8 cellular contexts compared by ENCODE assay signal in genomic region chr21:44337941-44338895, GRCh38. TPM values are rescaled to one million over a fixed set of nuclear protein-coding genes. Genes with fewer than 3 reads are reported as not detected.
DNase-seq lines count a peak whose midpoint lies in the region; ATAC-seq, FAIRE-seq and TF ChIP-seq lines count a peak whose summit lies in the region.

No MANE protein-coding gene starts in this region.

- H3K27me3 ChIP-seq in OCI-LY1 (ENCODE audit: insufficient read depth, low read length) (no peaks in the 10 kb centered on the region), GM12878 (replicated peaks in 1 of 2; ENCODE audit: control insufficient read depth in 2 of 2, insufficient read depth in 2 of 2, low read length in 1 of 2) (no peaks in the 10 kb centered on the region), right cardiac atrium (ENCODE audit: control insufficient read depth, insufficient read depth) (no peaks in the 10 kb centered on the region)

- RAD21 ChIA-PET in GM12878 (lab: Charles Lee; ENCODE audit: unreplicated experiment), result interaction anchor here (1.1 to 1.6 kb wide), 3 partner anchors 35 to 42 kb away, joined by 3 to 6 read pairs (median 4); no protein-coding TSS in a partner anchor

- no peaks in the 10 kb centered on the region for H4K20me1 ChIP-seq in OCI-LY1 (ENCODE audit: insufficient read depth, low read length)
- H4K20me1 ChIP-seq in GM12878 (ENCODE audit: control insufficient read depth, insufficient read depth), result no peaks in the 10 kb centered on the region

- WGBS in GM12878 (ENCODE audit: insufficient coverage, insufficient replicate concordance, low lambda C conversion rate, missing lambda C conversion rate), result 29% methylated on average over 16 of the region's 47 CpGs
- 5% methylated on average over 39 of the region's 47 CpGs for WGBS in right cardiac atrium

- POLR2A ChIA-PET in HEK293T (lab: Yijun Ruan, JAX) (interaction anchor here (0.6 to 1.3 kb wide), 8 partner anchors 16 to 463 kb away, joined by 3 to 6 read pairs (median 3); partner anchors contain the start of genes LRRC3, PFKL, TRPM2 and UBE2G2), GM12878 (lab: Charles Lee) (interaction anchor here (0.6 to 1.3 kb wide), 3 partner anchors 37 to 397 kb away, joined by 3 read pairs; partner anchors contain the start of gene PFKL)

- no peak overlapping the region for H3K27ac ChIP-seq in OCI-LY1 (ENCODE audit: low read depth, low read length, poor library complexity, severe bottlenecking)
- no peak overlapping the region for H3K27ac ChIP-seq in GM12878 (ENCODE audit: control insufficient read depth, insufficient read depth)
- H3K27ac ChIP-seq in right cardiac atrium (ENCODE audit: low read length), result peak overlapping the region; percentile 19

- H2AFZ ChIP-seq in OCI-LY1 (ENCODE audit: low read length) (no peak overlapping the region), GM12878 (ENCODE audit: control insufficient read depth, low read depth, low read length) (no peak overlapping the region; the same call in 1 of the 2 replicates)

- H3K9ac ChIP-seq in OCI-LY1 (ENCODE audit: low read length), result no peak overlapping the region
- H3K9ac ChIP-seq in GM12878 (ENCODE audit: control insufficient read depth, insufficient read depth, low read length), result no peak overlapping the region; the same call in 1 of the 2 replicates

- H3K27me3 Mint-ChIP-seq in progenitor cell of endocrine pancreas, result no peaks in the 10 kb centered on the region

- CTCF ChIA-PET in HEK293T (lab: Yijun Ruan, JAX), result interaction anchor here (1.2 kb wide), 1 partner anchor 118 kb away, joined by 3 read pairs; no protein-coding TSS in a partner anchor
- CTCF ChIA-PET in GM12878 (lab: Yijun Ruan, JAX), result interaction anchor here (0.7 to 1.7 kb wide), 8 partner anchors 10 to 455 kb away, joined by 3 to 5 read pairs (median 4); no protein-coding TSS in a partner anchor

- intact Hi-C loops in GM12878 (cut with micrococcal nuclease; ENCODE audit: unreplicated experiment), result loop anchor here (1.0 kb wide), 1 partner anchor 36 kb away; no protein-coding TSS in a partner anchor
- intact Hi-C loops in right cardiac atrium (cut with DNase I), result no loop called here

- no peak for TF ChIP-seq EP300 in GM12878 (IDR thresholded peaks at IDR 0.05; ENCODE audit: borderline replicate concordance in 1 of 2, control insufficient read depth in 1 of 2, low read depth in 2 of 2, low read length in 2 of 2)

- TF ChIP-seq POLR2A in GM12878 (IDR thresholded peaks at IDR 0.05; ENCODE audit: low read depth, low read length), result no peak

- H3K27ac Mint-ChIP-seq in progenitor cell of endocrine pancreas, result peak overlapping the region; percentile 90

- H3K36me3 Mint-ChIP-seq in progenitor cell of endocrine pancreas (ENCODE audit: insufficient read depth), result no peaks in the 10 kb centered on the region

- no peak for FAIRE-seq in GM12878 (lab: Jason Lieb, UNC)

- TF ChIP-seq RAD21 in GM12878 (IDR thresholded peaks at IDR 0.05; ENCODE audit: insufficient read depth, low read depth, low read length), result no peak

- H3K4me3 ChIP-seq in OCI-LY1 (ENCODE audit: low read depth, low read length, poor library complexity, severe bottlenecking), result peak overlapping the region; percentile 50
- peak overlapping the region; percentile 51; the same call in 1 of the 2 replicates for H3K4me3 ChIP-seq in GM12878
- peak overlapping the region; percentile 73 for H3K4me3 ChIP-seq in right cardiac atrium (ENCODE audit: low read length)

- H3K79me2 ChIP-seq in OCI-LY1 (ENCODE audit: insufficient read depth, low read length) (no peaks in the 10 kb centered on the region), GM12878 (ENCODE audit: control insufficient read depth, insufficient read depth, low read length) (no peaks in the 10 kb centered on the region)

- SMC1A ChIA-PET in GM12878 (lab: Charles Lee; ENCODE audit: uncharacterized antibody, unreplicated experiment), result interaction anchor here (0.6 to 1.3 kb wide), 3 partner anchors 35 to 477 kb away, joined by 3 to 4 read pairs (median 3); no protein-coding TSS in a partner anchor

- no peaks in the 10 kb centered on the region for H3K9me3 ChIP-seq in OCI-LY1 (ENCODE audit: low read length)
- H3K9me3 ChIP-seq in GM12878 (replicated peaks; ENCODE audit: control insufficient read depth, insufficient read depth, low read length), result no peaks in the 10 kb centered on the region
- no peaks in the 10 kb centered on the region for H3K9me3 ChIP-seq in right cardiac atrium (ENCODE audit: control insufficient read depth, low read length)

- peaks cover 15% of the 10 kb centered on the region for H3K4me1 ChIP-seq in OCI-LY1 (ENCODE audit: insufficient read depth, low read length, severe bottlenecking)
- peaks cover 11% of the 10 kb centered on the region for H3K4me1 ChIP-seq in GM12878 (ENCODE audit: control insufficient read depth, insufficient read depth, low read length)
- peaks cover 5% of the 10 kb centered on the region for H3K4me1 ChIP-seq in right cardiac atrium (ENCODE audit: control insufficient read depth, insufficient read depth, low read length)

- peaks cover 19% of the 10 kb centered on the region for H3K4me1 Mint-ChIP-seq in progenitor cell of endocrine pancreas (ENCODE audit: low read depth)

- in situ Hi-C loops in GM12878 (cut with MboI), result no loop called here

- H3K4me2 ChIP-seq in OCI-LY1 (ENCODE audit: low read length) (peak overlapping the region; percentile 62; the same call in 1 of the 2 replicates), GM12878 (ENCODE audit: control insufficient read depth, insufficient read depth) (peak overlapping the region; percentile 79)

- H3K36me3 ChIP-seq in OCI-LY1 (ENCODE audit: insufficient read depth, low read length) (peaks cover 10% of the 10 kb centered on the region; the same call in 1 of the 2 replicates), GM12878 (ENCODE audit: control insufficient read depth in 2 of 2, insufficient read depth in 2 of 2, low read length in 1 of 2) (no peaks in the 10 kb centered on the region)

- no peaks in the 10 kb centered on the region for H3K9me2 ChIP-seq in OCI-LY1 (ENCODE audit: low read depth, low read length)

- TF ChIP-seq CTCF in OCI-LY1 (IDR thresholded peaks at IDR 0.05; ENCODE audit: low read length) (no peak), GM12878 (IDR thresholded peaks at IDR 0.05 in 2 of 3, conservative IDR thresholded peaks at IDR 0.05 in 1 of 3; ENCODE audit: control insufficient read depth in 2 of 3, extremely low read depth in 1 of 3, insufficient read depth in 1 of 3, low read depth in 3 of 3, low read length in 3 of 3) (peak; percentile 11 to 42 (median 26); a peak in 3 of 6 replicates), progenitor cell of endocrine pancreas (IDR thresholded peaks at IDR 0.05; ENCODE audit: unreplicated experiment) (peak; percentile 44)

- no TSS peak for BruUV-seq in GM12878 (replicated peaks; lab: Mats Ljungman, UMichigan)

- DNase-seq in CD1c-positive myeloid dendritic cell (ENCODE audit: extremely low spot score), result peak; percentile 55
- peak; percentile 66 for DNase-seq in HEK293T (ENCODE audit: extremely low spot score)
- DNase-seq in GM12878 (ENCODE audit: low read depth, low spot score), result no peak
- peak; percentile 72 to 89 (median 86) for DNase-seq in right cardiac atrium
- peak; percentile 53 for DNase-seq in progenitor cell of endocrine pancreas (ENCODE audit: low spot score, unreplicated experiment)

- H3K4me3 Mint-ChIP-seq in progenitor cell of endocrine pancreas (ENCODE audit: low read depth), result peak overlapping the region; percentile 73

- no peaks in the 10 kb centered on the region for H3K9me3 Mint-ChIP-seq in progenitor cell of endocrine pancreas (ENCODE audit: low read depth)

- peaks cover 4% of the 10 kb centered on the region; the same call in 1 of the 2 replicates for H3F3A ChIP-seq in OCI-LY1 (ENCODE audit: insufficient read depth, low read length)

- ATAC-seq in GM12878, result peak; percentile 25
- peak; percentile 36 to 43 for ATAC-seq in right cardiac atrium
- no peak for ATAC-seq in HG03565 (IDR thresholded peaks at IDR 0.05; ENCODE audit: unreplicated experiment)
- ATAC-seq in GM21717 (IDR thresholded peaks at IDR 0.05; ENCODE audit: unreplicated experiment), result no peak

RNA-seq across cellular contexts. Expression of gene CFAP410, which starts 1.0 kb away (rescaled TPM):
- 19.8 and 23.7 TPM in 2 replicates for total RNA-seq in GM12878 (2013; cell fraction: nucleolus; rRNA removed)
- total RNA-seq in GM12878 (2014; rRNA removed) (16.8 and 24.6 TPM in 2 replicates), GM12878 (2014; rRNA removed; fragmentation: Illumina TruSeq; extraction: Trizol) (2.6 and 2.8 TPM in 2 replicates), GM12878 (2021) (20.3 and 23.6 TPM in 2 replicates), right cardiac atrium (10 to 100 TPM; 13.2 to 19.8 (median 17.6) TPM), progenitor cell of endocrine pancreas (32.4 and 32.5 TPM in 2 replicates)
- 4.9 TPM for polyA plus RNA-seq in GM12878 (2011; ENCODE audit: low read depth)
- polyA plus RNA-seq in GM12878 (2011; rRNA removed) (2.8 and 5.2 TPM in 2 replicates), GM12878 (2014; fragmentation: Illumina TruSeq; extraction: Trizol) (0.52 and 1.3 TPM in 2 replicates), GM12878 (2014; fragmentation: Nextera tagmentation; extraction: Ambion mirVana) (1 to 10 TPM in 1 of 2 experiments, under 1 TPM in 1; 0.14 to 2.1 TPM), GM12878 (2014; rRNA removed) (24.8 and 27.1 TPM in 2 replicates), GM12878 (2016; fragmentation: Nextera tagmentation; extraction: Ambion mirVana) (10 to 100 TPM; 17.5 to 20.9 TPM), right cardiac atrium (16.8 TPM)
- 8.2 and 16.1 TPM in 2 replicates for polyA plus RNA-seq in GM12878 (2011; cell fraction: cytosol; rRNA removed)
- polyA plus RNA-seq in GM12878 (2011; cell fraction: nucleus; rRNA removed), result 87.0 and 101 TPM in 2 replicates
- polyA plus RNA-seq in GM12878 (2012), result 21.9 and 22.9 TPM in 2 replicates
- polyA minus RNA-seq in GM12878 (2011; rRNA and poly(A)+ RNA removed), result 1.4 and 5.8 TPM in 2 replicates
- 1.8 and 2.8 TPM in 2 replicates for polyA minus RNA-seq in GM12878 (2011; cell fraction: cytosol; rRNA and poly(A)+ RNA removed)
- 7.5 and 11.9 TPM in 2 replicates for polyA minus RNA-seq in GM12878 (2011; cell fraction: nucleus; rRNA and poly(A)+ RNA removed)

RNA-seq across cellular contexts. Expression of gene TRPM2, which starts 15.2 kb away (rescaled TPM):
- total RNA-seq in GM12878 (2013; cell fraction: nucleolus; rRNA removed), result 0.42 and 0.61 TPM in 2 replicates
- total RNA-seq in GM12878 (2014; rRNA removed) (2.6 and 2.7 TPM in 2 replicates), GM12878 (2014; rRNA removed; fragmentation: Illumina TruSeq; extraction: Trizol) (3.5 and 4.4 TPM in 2 replicates), GM12878 (2021) (9.1 and 9.9 TPM in 2 replicates), right cardiac atrium (1 to 10 TPM; 1.0 to 1.7 (median 1.4) TPM), progenitor cell of endocrine pancreas (0.16 and 0.17 TPM in 2 replicates)
- 4.9 TPM for polyA plus RNA-seq in GM12878 (2011; ENCODE audit: low read depth)
- polyA plus RNA-seq in GM12878 (2011; rRNA removed) (0.03 and 0.17 TPM in 2 replicates), GM12878 (2014; fragmentation: Illumina TruSeq; extraction: Trizol) (0.86 and 2.4 TPM in 2 replicates), GM12878 (2014; fragmentation: Nextera tagmentation; extraction: Ambion mirVana) (under 1 TPM; 0.34 to 0.82 TPM), GM12878 (2014; rRNA removed) (4.1 and 4.8 TPM in 2 replicates), GM12878 (2016; fragmentation: Nextera tagmentation; extraction: Ambion mirVana) (1 to 10 TPM; 2.5 to 3.7 TPM), right cardiac atrium (0.61 TPM)
- polyA plus RNA-seq in GM12878 (2011; cell fraction: cytosol; rRNA removed), result 0.03 TPM in 1 of 2 replicates, not detected in the other
- polyA plus RNA-seq in GM12878 (2011; cell fraction: nucleus; rRNA removed), result 0.22 and 0.30 TPM in 2 replicates
- 5.5 and 6.1 TPM in 2 replicates for polyA plus RNA-seq in GM12878 (2012)
- 0.05 TPM in 1 of 2 replicates, not detected in the other for polyA minus RNA-seq in GM12878 (2011; rRNA and poly(A)+ RNA removed)
- 4.4 TPM in 1 of 2 replicates, not detected in the other for polyA minus RNA-seq in GM12878 (2011; cell fraction: cytosol; rRNA and poly(A)+ RNA removed)
- under 0.01 and 0.38 TPM in 2 replicates for polyA minus RNA-seq in GM12878 (2011; cell fraction: nucleus; rRNA and poly(A)+ RNA removed)

RNA-seq across cellular contexts. Expression of gene PFKL, which starts 38.4 kb away (rescaled TPM):
- 144 and 180 TPM in 2 replicates for total RNA-seq in GM12878 (2013; cell fraction: nucleolus; rRNA removed)
- 127 and 146 TPM in 2 replicates for total RNA-seq in GM12878 (2014; rRNA removed)
- total RNA-seq in GM12878 (2014; rRNA removed; fragmentation: Illumina TruSeq; extraction: Trizol), result 52.6 and 56.1 TPM in 2 replicates
- total RNA-seq in GM12878 (2021), result 192 and 194 TPM in 2 replicates
- polyA plus RNA-seq in GM12878 (2011; ENCODE audit: low read depth), result 60.4 TPM
- 43.3 and 94.2 TPM in 2 replicates for polyA plus RNA-seq in GM12878 (2011; rRNA removed)
- 130 and 162 TPM in 2 replicates for polyA plus RNA-seq in GM12878 (2011; cell fraction: cytosol; rRNA removed)
- polyA plus RNA-seq in GM12878 (2011; cell fraction: nucleus; rRNA removed), result 550 and 578 TPM in 2 replicates
- 148 and 190 TPM in 2 replicates for polyA plus RNA-seq in GM12878 (2012)
- 7.8 and 45.7 TPM in 2 replicates for polyA plus RNA-seq in GM12878 (2014; fragmentation: Illumina TruSeq; extraction: Trizol)
- polyA plus RNA-seq in GM12878 (2014; fragmentation: Nextera tagmentation; extraction: Ambion mirVana), result 10 to 100 TPM in 1 of 2 experiments, 1 to 10 TPM in 1; 1.2 to 11.2 TPM
- 130 and 154 TPM in 2 replicates for polyA plus RNA-seq in GM12878 (2014; rRNA removed)
- 100 to 1,000 TPM; 184 to 191 TPM for polyA plus RNA-seq in GM12878 (2016; fragmentation: Nextera tagmentation; extraction: Ambion mirVana)
- polyA minus RNA-seq in GM12878 (2011; rRNA and poly(A)+ RNA removed), result 76.6 and 156 TPM in 2 replicates
- 59.1 and 73.4 TPM in 2 replicates for polyA minus RNA-seq in GM12878 (2011; cell fraction: cytosol; rRNA and poly(A)+ RNA removed)
- 62.3 and 85.3 TPM in 2 replicates for polyA minus RNA-seq in GM12878 (2011; cell fraction: nucleus; rRNA and poly(A)+ RNA removed)
- 10 to 100 TPM; 43.2 to 54.9 (median 49.6) TPM for total RNA-seq in right cardiac atrium
- polyA plus RNA-seq in right cardiac atrium, result 42.8 TPM
- 120 and 132 TPM in 2 replicates for total RNA-seq in progenitor cell of endocrine pancreas

RNA-seq across cellular contexts. Expression of gene AIRE, which starts 52.5 kb away (rescaled TPM):
- total RNA-seq in GM12878 (2013; cell fraction: nucleolus; rRNA removed), result 0.81 and 0.83 TPM in 2 replicates
- total RNA-seq in GM12878 (2014; rRNA removed) (not detected in 2 replicates), GM12878 (2014; rRNA removed; fragmentation: Illumina TruSeq; extraction: Trizol) (not detected in 2 replicates), GM12878 (2021) (0.10 TPM in 1 of 2 replicates, not detected in the other), right cardiac atrium (under 1 TPM in 3 of 4 donors, not detected in 1; 0.11 to 0.14 (median 0.14) TPM), progenitor cell of endocrine pancreas (not detected in 2 replicates)
- not detected for polyA plus RNA-seq in GM12878 (2011; ENCODE audit: low read depth)
- polyA plus RNA-seq in GM12878 (2011; rRNA removed) (0.03 and 0.05 TPM in 2 replicates), GM12878 (2014; fragmentation: Illumina TruSeq; extraction: Trizol) (not detected in 2 replicates), GM12878 (2014; fragmentation: Nextera tagmentation; extraction: Ambion mirVana) (not detected), GM12878 (2014; rRNA removed) (not detected in 2 replicates), GM12878 (2016; fragmentation: Nextera tagmentation; extraction: Ambion mirVana) (not detected), right cardiac atrium (0.05 TPM)
- 0.04 and 0.08 TPM in 2 replicates for polyA plus RNA-seq in GM12878 (2011; cell fraction: cytosol; rRNA removed)
- 0.61 and 1.2 TPM in 2 replicates for polyA plus RNA-seq in GM12878 (2011; cell fraction: nucleus; rRNA removed)
- 0.04 TPM in 1 of 2 replicates, not detected in the other for polyA plus RNA-seq in GM12878 (2012)
- 0.10 and 0.15 TPM in 2 replicates for polyA minus RNA-seq in GM12878 (2011; rRNA and poly(A)+ RNA removed)
- not detected in 2 replicates for polyA minus RNA-seq in GM12878 (2011; cell fraction: cytosol; rRNA and poly(A)+ RNA removed)
- 0.10 and 0.12 TPM in 2 replicates for polyA minus RNA-seq in GM12878 (2011; cell fraction: nucleus; rRNA and poly(A)+ RNA removed)

Comparison
In these comparisons a context has a peak if more than half of its experiments do, and no peak if none do; other contexts are left out.
1. ATAC-seq: peak in GM12878 (single experiment) and right cardiac atrium (2 of 2); none in HG03565 (single experiment) and GM21717 (single experiment).
2. Peak in every context shown above with its lines, with median percentiles within 50 percentile points of each other: H3K4me3 ChIP-seq.